Comparison of ENCODE assay signal across 8 cellular contexts in genomic region chr1:201982082-201982922, GRCh38. TPM values are rescaled to one million over a fixed set of nuclear protein-coding genes. Genes with fewer than 3 reads are reported as not detected.
DNase-seq lines count a peak whose midpoint lies in the region; ATAC-seq and TF ChIP-seq lines count a peak whose summit lies in the region.

Gene RNPEP (plus strand): TSS chr1:201982648. CDS start chr1:201982667, 19 bp downstream.

- H3K4me1 Mint-ChIP-seq in neural crest cell: peaks cover 27% of the 10 kb centered on the region

- H3K9ac ChIP-seq in stomach smooth muscle (ENCODE audit: low read length in 2 of 2): peak within 1 kb of the TSS; percentile 58 to 79

- H3K36me3 ChIP-seq in stomach smooth muscle (ENCODE audit: control insufficient read depth in 2 of 2, insufficient read depth in 2 of 2, low read length in 2 of 2): no peaks in the 10 kb centered on the region

- H3K27me3 Mint-ChIP-seq in neural crest cell (ENCODE audit: low read depth): no peaks in the 10 kb centered on the region

- DNase-seq in COLO829 (ENCODE audit: low spot score) (peak; percentile 68), RKO (ENCODE audit: low spot score) (peak; percentile 72), fibroblast of villous mesenchyme (ENCODE audit: low read depth) (peak; percentile 62), neural crest cell (ENCODE audit: low read depth, low spot score) (peak; percentile 73)
- peak; percentile 89 for DNase-seq in activated effector memory CD4-positive, alpha-beta T cell treated with anti-CD3 and anti-CD28 coated beads, Interleukin-2, amount 50 U/mL, for 16 hours

- peak within 1 kb of the TSS; percentile 58 for H3K27ac Mint-ChIP-seq in neural crest cell (ENCODE audit: unreplicated experiment)

- TF ChIP-seq CTCF in fibroblast of villous mesenchyme (IDR thresholded peaks at IDR 0.05; ENCODE audit: insufficient read depth, low read depth, low read length) (no peak), neural crest cell (conservative IDR thresholded peaks at IDR 0.05) (no peak)

- peaks cover 13% of the 10 kb centered on the region for H3K4me1 ChIP-seq in stomach smooth muscle (ENCODE audit: control insufficient read depth, insufficient read depth, low read length)

- H3K36me3 Mint-ChIP-seq in neural crest cell (ENCODE audit: low read depth): no peaks in the 10 kb centered on the region

- peak; percentile 77 for ATAC-seq in GM19328 (IDR thresholded peaks at IDR 0.05; ENCODE audit: unreplicated experiment)
- peak; percentile 47 for ATAC-seq in HG03469 (IDR thresholded peaks at IDR 0.05; ENCODE audit: unreplicated experiment)

- no peaks in the 10 kb centered on the region for H3K27me3 ChIP-seq in stomach smooth muscle (ENCODE audit: control insufficient read depth in 1 of 2, insufficient read depth in 2 of 2, low read length in 2 of 2)

- peak within 1 kb of the TSS; percentile 75 for H3K4me3 ChIP-seq in fibroblast of villous mesenchyme (ENCODE audit: low read depth, low read length)
- H3K4me3 ChIP-seq in stomach smooth muscle (ENCODE audit: low read length in 2 of 2): peak within 1 kb of the TSS; percentile 61 to 88

- H3K4me3 Mint-ChIP-seq in neural crest cell: peak within 1 kb of the TSS; percentile 98

- no peaks in the 10 kb centered on the region for H3K9me3 ChIP-seq in stomach smooth muscle (ENCODE audit: control insufficient read depth in 2 of 2, low read length in 2 of 2)

- no peaks in the 10 kb centered on the region for H3K9me3 Mint-ChIP-seq in neural crest cell

- H3K27ac ChIP-seq in stomach smooth muscle (ENCODE audit: low read length): peak within 1 kb of the TSS; percentile 49

RNA-seq across cellular contexts. Expression of gene RNPEP, which starts in this region (rescaled TPM):
- total RNA-seq in fibroblast of villous mesenchyme (77.0 and 93.7 TPM in 2 replicates), neural crest cell (47.7 and 50.8 TPM in 2 replicates)

Comparison
In these comparisons a context has a peak if more than half of its experiments do, and no peak if none do; other contexts are left out.
1. Peak in every context shown above with its lines: DNase-seq, ATAC-seq, H3K4me3 ChIP-seq and H3K27ac ChIP-seq.